In the genomic region with DNA sequence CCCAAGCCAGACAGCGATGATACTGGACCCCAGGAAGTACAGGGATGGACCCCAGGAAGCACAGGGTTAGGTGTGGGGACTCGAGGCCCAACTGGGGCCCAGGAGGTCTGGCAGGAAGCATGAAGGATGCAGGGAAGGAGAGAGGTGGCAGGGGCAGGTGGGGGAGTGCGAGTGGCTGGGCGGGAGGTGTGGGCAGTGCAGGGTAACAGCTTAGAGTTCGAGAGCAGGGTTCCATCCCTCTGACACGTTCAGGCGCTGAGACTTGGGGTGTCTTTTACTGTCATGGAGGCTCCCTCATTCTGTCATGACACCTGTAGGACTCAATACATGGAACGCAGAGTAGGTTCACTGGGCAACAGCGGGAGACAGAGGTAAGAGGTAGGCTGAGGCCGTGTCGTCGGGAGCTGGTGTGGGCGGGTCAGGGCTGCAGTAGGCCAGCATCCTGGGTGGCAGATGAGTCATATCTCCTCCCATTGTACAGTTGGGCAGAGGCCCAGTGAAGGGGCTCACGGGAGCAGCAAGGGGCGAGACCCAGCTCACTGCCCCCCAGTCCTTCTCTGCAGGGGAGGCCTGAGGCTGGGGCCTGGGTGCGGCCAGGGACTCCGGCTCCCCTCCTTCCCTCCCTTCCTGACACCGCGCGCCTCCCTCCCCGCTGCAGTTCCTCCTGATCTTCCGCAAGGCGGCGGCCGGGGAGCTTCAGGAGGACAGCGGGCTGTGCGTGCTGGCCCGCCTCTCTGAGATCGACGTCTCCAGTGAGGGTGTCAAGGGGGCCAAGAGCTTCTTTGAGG, we compare ENCODE assay signal across 11 cellular contexts. TPM values are rescaled to one million over a fixed set of nuclear protein-coding genes. Genes with fewer than 3 reads are reported as not detected.
A peak's percentile ranks its signal among the peaks of the same experiment; 100 is the strongest.
DNase-seq lines count a peak whose midpoint lies in the region; ATAC-seq and TF ChIP-seq lines count a peak whose summit lies in the region.
"Had no signal": no experiment of that assay in that cellular context is flagged by ENCODE, and none has a peak within 500 bp of the region (broad histone marks: within the 10 kb centered on the region; RNA-seq: fewer than 3 reads in every experiment).

No MANE protein-coding gene starts in this region.

- H3K9ac ChIP-seq in skeletal muscle satellite cell (ENCODE audit: low read depth, low read length) = no peak overlapping the region

- DNase-seq in HT-29 (ENCODE audit: low spot score) (peak; percentile 79), heart left ventricle (no peak), ACHN (no peak), HEK293T (ENCODE audit: extremely low spot score) (no peak), NCI-H2227 treated with DMSO at 0.1 percent for 48 hours (lab: John Stamatoyannopoulos, UW) (no peak), NCI-H1930 (lab: John Stamatoyannopoulos, UW) (no peak)
- no peak for DNase-seq in activated CD8-positive, alpha-beta T cell treated with anti-CD3 and anti-CD28 coated beads, Interleukin-2, amount 10 ng/mL, durations not matched to agents 7 days and 5 days
- DNase-seq: activated CD4-positive, alpha-beta T cell treated with anti-CD3 and anti-CD28 coated beads, Interleukin-2, amount 50 U/mL, for 4 hours; NCI-H187 had no signal

- H3K36me3 ChIP-seq in heart left ventricle (peaks cover 0 to 69% (median 7%) of the 10 kb centered on the region in 9 donors), skeletal muscle satellite cell (ENCODE audit: insufficient read depth, low read length) (peaks cover 23% of the 10 kb centered on the region)

- intact Hi-C loops in heart left ventricle (cut with DNase I) = loop anchor here in 3 of 10 donors (1.0 to 10.0 kb wide), 4 partner anchors 98 to 282 kb away; partner anchors contain the start of gene TMEM51 (in 2 of the 3)

- H3K27ac Mint-ChIP-seq in activated CD8-positive, alpha-beta T cell treated with anti-CD3 and anti-CD28 coated beads, Interleukin-2, amount 10 ng/mL, durations not matched to agents 7 days and 5 days = peak overlapping the region; percentile 6

- H3K36me3 Mint-ChIP-seq in activated CD8-positive, alpha-beta T cell treated with anti-CD3 and anti-CD28 coated beads, Interleukin-2, amount 10 ng/mL, durations not matched to agents 7 days and 5 days (ENCODE audit: low read depth) = peaks cover 17% of the 10 kb centered on the region

- H3K4me1 ChIP-seq in heart left ventricle (peaks cover 0 to 30% (median 12%) of the 10 kb centered on the region in 12 donors), skeletal muscle satellite cell (ENCODE audit: control insufficient read depth, insufficient read depth, low read length) (peaks cover 29% of the 10 kb centered on the region)

- peaks cover 20% of the 10 kb centered on the region for H3K4me1 Mint-ChIP-seq in activated CD8-positive, alpha-beta T cell treated with anti-CD3 and anti-CD28 coated beads, Interleukin-2, amount 10 ng/mL, durations not matched to agents 7 days and 5 days (ENCODE audit: low read depth)

- in situ Hi-C loops in ACHN (cut with HindIII; ENCODE audit: low pct_ligation_motif_present, low pct_unique_long_range_greater_than_20kb, low sequenced_read_pairs) = loop anchor here (25.0 kb wide), 1 partner anchor 114 kb away; no protein-coding TSS in a partner anchor

- 60 to 75% (median 62%) methylated on average over 12 to 30 of the region's 30 CpGs for WGBS in heart left ventricle, 4 donors

- no peak overlapping the region for H3K4me3 ChIP-seq in heart left ventricle
- H3K4me3 ChIP-seq in skeletal muscle satellite cell (ENCODE audit: low read length) = no peak overlapping the region
- H3K4me3 ChIP-seq: GM12878 had no signal

- H3K4me3 Mint-ChIP-seq in activated CD8-positive, alpha-beta T cell treated with anti-CD3 and anti-CD28 coated beads, Interleukin-2, amount 10 ng/mL, durations not matched to agents 7 days and 5 days = no peak overlapping the region

- TF ChIP-seq CTCF in heart left ventricle (IDR thresholded peaks at IDR 0.05) = peak in 3 of 12 donors; percentile 21 to 37 (median 30)

- CTCF ChIA-PET in activated CD8-positive, alpha-beta T cell treated with anti-CD3 and anti-CD28 coated beads, Interleukin-2, amount 10 ng/mL, durations not matched to agents 7 days and 5 days (lab: Charles Lee) = interaction anchor here (3.7 to 7.5 kb wide), 2 partner anchors 103 kb away, joined by 12 to 109 read pairs; no protein-coding TSS in a partner anchor
- CTCF ChIA-PET in HEK293T (lab: Yijun Ruan, JAX) = interaction anchor here (0.6 to 1.4 kb wide), 2 partner anchors 26 to 103 kb away, joined by 3 to 7 read pairs; no protein-coding TSS in a partner anchor

- H3K9me3 ChIP-seq in heart left ventricle (no peaks in the 10 kb centered on the region), skeletal muscle satellite cell (replicated peaks; ENCODE audit: low read length) (no peaks in the 10 kb centered on the region)

- H3K4me2 ChIP-seq in skeletal muscle satellite cell (ENCODE audit: low read length) = peak overlapping the region; percentile 36

- TF ChIP-seq POLR2A in heart left ventricle (IDR thresholded peaks at IDR 0.05) = no peak

- POLR2A ChIA-PET in activated CD8-positive, alpha-beta T cell treated with anti-CD3 and anti-CD28 coated beads, Interleukin-2, amount 10 ng/mL, durations not matched to agents 7 days and 5 days (lab: Charles Lee) = no interaction called here
- POLR2A ChIA-PET in HEK293T (lab: Yijun Ruan, JAX) = no interaction called here

- no peaks in the 10 kb centered on the region for H3K27me3 Mint-ChIP-seq in activated CD8-positive, alpha-beta T cell treated with anti-CD3 and anti-CD28 coated beads, Interleukin-2, amount 10 ng/mL, durations not matched to agents 7 days and 5 days (ENCODE audit: low read depth)

- H3K27ac ChIP-seq in heart left ventricle = peak overlapping the region in 3 of 12 donors; percentile 29 to 66 (median 41)

- no peaks in the 10 kb centered on the region for H3K9me3 Mint-ChIP-seq in activated CD8-positive, alpha-beta T cell treated with anti-CD3 and anti-CD28 coated beads, Interleukin-2, amount 10 ng/mL, durations not matched to agents 7 days and 5 days (ENCODE audit: insufficient read depth)

- H3K27me3 ChIP-seq in heart left ventricle (no peaks in the 10 kb centered on the region), skeletal muscle satellite cell (ENCODE audit: control insufficient read depth, insufficient read depth, low read length) (no peaks in the 10 kb centered on the region)

- ATAC-seq in activated CD8-positive, alpha-beta T cell treated with anti-CD3 and anti-CD28 coated beads, Interleukin-2, amount 10 ng/mL, durations not matched to agents 7 days and 5 days = no peak
- peak; percentile 14 to 55 (median 50) for ATAC-seq in heart left ventricle
- ATAC-seq: GM12878 had no signal

TF ChIP-seq in HEK293T, 16 proteins besides CTCF, POLR2A, EP300 and RAD21:
- no peak for TF ChIP-seq LEF1 (IDR thresholded peaks at IDR 0.05; ENCODE audit: borderline replicate concordance)
- no peak for TF ChIP-seq HDGF (IDR thresholded peaks at IDR 0.05; ENCODE audit: borderline replicate concordance)
- no peak for TF ChIP-seq ZNF384 (IDR thresholded peaks at IDR 0.05)
- TF ChIP-seq TARDBP (IDR thresholded peaks at IDR 0.05) = no peak
- TF ChIP-seq FOXM1 (IDR thresholded peaks at IDR 0.05; ENCODE audit: borderline replicate concordance) = no peak
- TF ChIP-seq SP1 (IDR thresholded peaks at IDR 0.05) = no peak
- TF ChIP-seq CTBP1 (IDR thresholded peaks at IDR 0.05; ENCODE audit: borderline replicate concordance) = no peak
- TF ChIP-seq BHLHE40 (IDR thresholded peaks at IDR 0.05; ENCODE audit: borderline replicate concordance) = no peak
- no peak for TF ChIP-seq ARNT (IDR thresholded peaks at IDR 0.05)
- TF ChIP-seq, protein P1, sequence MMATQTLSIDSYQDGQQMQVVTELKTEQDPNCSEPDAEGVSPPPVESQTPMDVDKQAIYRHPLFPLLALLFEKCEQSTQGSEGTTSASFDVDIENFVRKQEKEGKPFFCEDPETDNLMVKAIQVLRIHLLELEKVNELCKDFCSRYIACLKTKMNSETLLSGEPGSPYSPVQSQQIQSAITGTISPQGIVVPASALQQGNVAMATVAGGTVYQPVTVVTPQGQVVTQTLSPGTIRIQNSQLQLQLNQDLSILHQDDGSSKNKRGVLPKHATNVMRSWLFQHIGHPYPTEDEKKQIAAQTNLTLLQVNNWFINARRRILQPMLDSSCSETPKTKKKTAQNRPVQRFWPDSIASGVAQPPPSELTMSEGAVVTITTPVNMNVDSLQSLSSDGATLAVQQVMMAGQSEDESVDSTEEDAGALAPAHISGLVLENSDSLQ (IDR thresholded peaks at IDR 0.05) = no peak
- TF ChIP-seq FOXK2 (IDR thresholded peaks at IDR 0.05) = no peak
- TF ChIP-seq NFRKB (IDR thresholded peaks at IDR 0.05) = no peak
- no peak for TF ChIP-seq SUZ12 (IDR thresholded peaks at IDR 0.05)
- TF ChIP-seq L3MBTL2 (conservative IDR thresholded peaks at IDR 0.05) = no peak
- no peak for TF ChIP-seq FOXA1 (IDR thresholded peaks at IDR 0.05)
- no peak for TF ChIP-seq ELF4 (IDR thresholded peaks at IDR 0.05)

RNA-seq across cellular contexts. Expression of gene CTRC, which starts 11.6 kb away (rescaled TPM):
- not detected in 2 replicates for total RNA-seq in HT-29 (2014; rRNA removed; shearing (Covaris generic))
- total RNA-seq in activated CD8-positive, alpha-beta T cell treated with anti-CD3 and anti-CD28 coated beads, Interleukin-2, amount 10 ng/mL, durations not matched to agents 7 days and 5 days = not detected
- 1 to 10 TPM in 3 of 9 donors, under 1 TPM in 1, not detected in 5; 0.96 to 1.8 (median 1.5) TPM for total RNA-seq in heart left ventricle
- polyA plus RNA-seq in heart left ventricle = not detected
- total RNA-seq in skeletal muscle satellite cell (2012; rRNA removed) = not detected in 2 replicates

RNA-seq across cellular contexts. Expression of gene EFHD2, which starts 17.0 kb away (rescaled TPM):
- 193 and 199 TPM in 2 replicates for total RNA-seq in HT-29 (2014; rRNA removed; shearing (Covaris generic))
- 10 to 100 TPM; 71.0 to 71.8 TPM for total RNA-seq in activated CD8-positive, alpha-beta T cell treated with anti-CD3 and anti-CD28 coated beads, Interleukin-2, amount 10 ng/mL, durations not matched to agents 7 days and 5 days
- total RNA-seq in heart left ventricle = 10 to 100 TPM; 11.2 to 52.2 (median 15.8) TPM
- 10 to 100 TPM; 13.9 to 20.3 TPM for polyA plus RNA-seq in heart left ventricle
- 73.6 and 78.6 TPM in 2 replicates for total RNA-seq in skeletal muscle satellite cell (2012; rRNA removed)

RNA-seq across cellular contexts. Expression of gene CELA2A, which starts 29.8 kb away (rescaled TPM):
- total RNA-seq in HT-29 (2014; rRNA removed; shearing (Covaris generic)) = not detected in 2 replicates
- total RNA-seq in activated CD8-positive, alpha-beta T cell treated with anti-CD3 and anti-CD28 coated beads, Interleukin-2, amount 10 ng/mL, durations not matched to agents 7 days and 5 days = not detected
- 1 to 10 TPM in 1 of 9 donors, under 1 TPM in 4, not detected in 4; 0.76 to 1.0 (median 0.84) TPM for total RNA-seq in heart left ventricle
- polyA plus RNA-seq in heart left ventricle = not detected
- not detected in 2 replicates for total RNA-seq in skeletal muscle satellite cell (2012; rRNA removed)
- polyA plus RNA-seq: GM12878 had no signal

RNA-seq across cellular contexts. Expression of gene CELA2B, which starts 49.2 kb away (rescaled TPM):
- total RNA-seq in HT-29 (2014; rRNA removed; shearing (Covaris generic)) = not detected in 2 replicates
- not detected for total RNA-seq in activated CD8-positive, alpha-beta T cell treated with anti-CD3 and anti-CD28 coated beads, Interleukin-2, amount 10 ng/mL, durations not matched to agents 7 days and 5 days
- not detected for total RNA-seq in heart left ventricle
- not detected for polyA plus RNA-seq in heart left ventricle
- total RNA-seq in skeletal muscle satellite cell (2012; rRNA removed) = not detected in 2 replicates
- total RNA-seq: GM12878 had no signal
- polyA plus RNA-seq: GM12878 had no signal
